Comparison of ENCODE assay signal across 8 cellular contexts in the genomic region with DNA sequence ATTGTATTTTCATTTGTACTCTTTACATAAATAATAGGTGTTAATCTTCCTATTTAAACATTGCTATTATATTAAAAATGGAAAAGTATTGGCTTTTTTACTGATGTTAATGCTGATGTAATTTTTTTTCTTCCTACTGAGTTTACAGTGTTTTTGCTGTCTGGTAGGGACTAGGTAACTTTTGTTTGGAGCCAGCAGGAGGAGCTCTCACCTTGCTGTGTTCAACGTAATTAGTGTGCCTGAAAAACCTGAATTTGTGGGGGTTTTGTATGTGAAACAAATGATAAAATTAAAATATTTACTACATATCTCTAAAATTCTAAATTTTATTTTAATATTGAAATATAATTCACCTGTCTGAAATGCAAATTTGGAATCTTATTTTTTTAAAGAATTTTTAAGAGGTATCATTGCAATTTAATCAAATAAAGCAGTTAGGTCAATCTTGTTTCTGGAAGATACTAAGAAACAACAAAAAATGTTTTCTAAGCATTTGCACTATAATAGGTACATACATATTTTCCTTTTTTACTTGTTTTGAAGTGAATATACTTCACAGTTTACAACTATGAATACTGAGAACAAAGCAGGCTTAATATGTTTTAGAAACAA. TPM values are rescaled to one million over a fixed set of nuclear protein-coding genes. Genes with fewer than 3 reads are reported as not detected.
DNase-seq lines count a peak whose midpoint lies in the region; ATAC-seq and TF ChIP-seq lines count a peak whose summit lies in the region.

No MANE protein-coding gene starts in this region.

- intact Hi-C loops in activated naive CD4-positive, alpha-beta T cell treated with anti-CD3 and anti-CD28 coated beads for 36 hours (cut with micrococcal nuclease) = loop anchor here (1.0 to 5.0 kb wide), 3 partner anchors 795 to 1159 kb away; no protein-coding TSS in a partner anchor

- no peaks in the 10 kb centered on the region for H3K36me3 Mint-ChIP-seq in activated naive CD4-positive, alpha-beta T cell treated with anti-CD3 and anti-CD28 coated beads for 36 hours (ENCODE audit: low read depth)
- no peaks in the 10 kb centered on the region for H3K36me3 Mint-ChIP-seq in brain

- peak; percentile 89 to 92 for TF ChIP-seq CTCF in brain (conservative IDR thresholded peaks at IDR 0.05)

- H3K27me3 Mint-ChIP-seq in activated naive CD4-positive, alpha-beta T cell treated with anti-CD3 and anti-CD28 coated beads for 36 hours (ENCODE audit: low read depth) = no peaks in the 10 kb centered on the region
- H3K27me3 Mint-ChIP-seq in brain = no peaks in the 10 kb centered on the region

- CTCF ChIA-PET in activated naive CD4-positive, alpha-beta T cell treated with anti-CD3 and anti-CD28 coated beads for 36 hours (lab: Charles Lee) = interaction anchor here (0.7 kb wide), 1 partner anchor 518 kb away, joined by 3 read pairs; no protein-coding TSS in a partner anchor

- no peak overlapping the region for H3K27ac Mint-ChIP-seq in activated naive CD4-positive, alpha-beta T cell treated with anti-CD3 and anti-CD28 coated beads for 36 hours
- no peak overlapping the region for H3K27ac Mint-ChIP-seq in brain

- H3K4me3 Mint-ChIP-seq in activated naive CD4-positive, alpha-beta T cell treated with anti-CD3 and anti-CD28 coated beads for 36 hours = no peak overlapping the region
- H3K4me3 Mint-ChIP-seq in brain = no peak overlapping the region

- no peaks in the 10 kb centered on the region for H3K9me3 Mint-ChIP-seq in activated naive CD4-positive, alpha-beta T cell treated with anti-CD3 and anti-CD28 coated beads for 36 hours
- no peaks in the 10 kb centered on the region for H3K9me3 Mint-ChIP-seq in brain

- peak; percentile 64 for ATAC-seq in HG03342 (IDR thresholded peaks at IDR 0.05; ENCODE audit: unreplicated experiment)

- no peaks in the 10 kb centered on the region for H3K4me1 Mint-ChIP-seq in activated naive CD4-positive, alpha-beta T cell treated with anti-CD3 and anti-CD28 coated beads for 36 hours (ENCODE audit: low read depth)
- H3K4me1 Mint-ChIP-seq in brain = no peaks in the 10 kb centered on the region

- peak; percentile 36 for DNase-seq in activated naive CD4-positive, alpha-beta T cell treated with anti-CD3 and anti-CD28 coated beads for 36 hours
- DNase-seq in activated naive CD4-positive, alpha-beta T cell (lab: John Stamatoyannopoulos, UW) = no peak
- DNase-seq in NCI-H460 (ENCODE audit: extremely low read depth, low read depth) (peak; percentile 26), medulla oblongata (ENCODE audit: extremely low spot score) (peak; percentile 27)
- DNase-seq in activated T-cell treated with anti-CD3 and anti-CD28 coated beads, Interleukin-2, amount 50 U/mL, for 48 hours = no peak
- no peak for DNase-seq in stimulated activated naive CD4-positive, alpha-beta T cell treated with Interleukin-2 at 50 U/mL for 16 hours (lab: John Stamatoyannopoulos, UW)

RNA-seq across cellular contexts. Expression of a gene that starts 48.8 kb away (rescaled TPM):
- not detected for total RNA-seq in activated naive CD4-positive, alpha-beta T cell treated with anti-CD3 and anti-CD28 coated beads for 36 hours
- total RNA-seq in NCI-H460 (2014; rRNA removed; shearing (Covaris generic)) = 0.20 TPM in 1 of 2 replicates, not detected in the other
- polyA plus RNA-seq in NCI-H460 (2014; cell fraction: nucleus; rRNA removed) = 0.16 TPM in 1 of 2 replicates, not detected in the other
- polyA plus RNA-seq in brain (ENCODE audit: insufficient read depth, low read depth, low replicate concordance) = 0.12 TPM

Comparison
In these comparisons a context has a peak if more than half of its experiments do, and no peak if none do; other contexts are left out.
1. DNase-seq: peak in activated naive CD4-positive, alpha-beta T cell treated with anti-CD3 and anti-CD28 coated beads for 36 hours (single experiment), NCI-H460 (single experiment) and medulla oblongata (single experiment); none in activated naive CD4-positive, alpha-beta T cell (0 of 4), activated T-cell treated with anti-CD3 and anti-CD28 coated beads, Interleukin-2, amount 50 U/mL, for 48 hours (0 of 2) and stimulated activated naive CD4-positive, alpha-beta T cell treated with Interleukin-2 at 50 U/mL for 16 hours (single experiment).